32 cellular contexts compared by ENCODE assay signal in the genomic region with DNA sequence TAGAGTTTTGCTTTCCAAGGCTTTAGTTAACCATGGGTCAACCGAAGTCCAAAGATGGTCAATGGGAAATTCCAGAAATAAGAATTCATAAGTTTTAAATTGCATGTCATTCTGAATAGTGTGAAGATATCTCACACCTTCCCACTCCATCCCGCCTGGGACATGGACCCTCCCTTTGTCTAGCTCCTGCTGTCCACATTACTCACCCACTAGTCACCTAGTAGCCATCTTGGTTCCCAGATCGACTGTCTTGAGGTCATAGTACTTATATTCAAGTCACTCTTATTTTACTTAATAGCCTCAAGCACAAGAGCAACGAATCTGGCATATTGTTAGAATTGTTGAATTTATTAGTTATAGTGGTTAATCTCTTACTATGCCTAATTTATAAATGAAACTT.
"Had no signal": no experiment of that assay in that cellular context is flagged by ENCODE, and none has a peak within 500 bp of the region (broad histone marks: within the 10 kb centered on the region; RNA-seq: fewer than 3 reads in every experiment).

No MANE protein-coding gene starts in this region.

- DNase-seq: activated CD4-positive, alpha-beta memory T cell treated with anti-CD3 and anti-CD28 coated beads, Interleukin-2, amount 10 ng/mL, durations not matched to agents 7 days and 5 days; activated CD4-positive, alpha-beta T cell treated with anti-CD3 and anti-CD28 coated beads for 1 hour; activated CD4-positive, alpha-beta T cell treated with anti-CD3 and anti-CD28 coated beads, Interleukin-2, amount 10 ng/mL, durations not matched to agents 7 days and 5 days; activated CD8-positive, alpha-beta memory T cell treated with anti-CD3 and anti-CD28 coated beads, Interleukin-2, amount 50 U/mL, for 48 hours; activated gamma-delta T cell; activated naive CD4-positive, alpha-beta T cell treated with anti-CD3 and anti-CD28 coated beads, Interleukin-2, amount 10 ng/mL, durations not matched to agents 7 days and 5 days; activated naive CD8-positive, alpha-beta T cell treated with anti-CD3 and anti-CD28 coated beads, Interleukin-2, amount 10 ng/mL, durations not matched to agents 7 days and 5 days; activated T-cell treated with anti-CD3 and anti-CD28 coated beads, Interleukin-2, amount 50 U/mL, for 24 hours; colonic mucosa; effector memory CD4-positive, alpha-beta T cell; erythroblast; islet precursor cell; left ventricle myocardium inferior; mucosa of descending colon; ovary; retina; small intestine; stimulated activated CD4-positive, alpha-beta T cell treated with anti-CD3 and anti-CD28 coated beads, Interleukin-4, amount 100 ng/mL, for 24 hours; stimulated activated CD8-positive, alpha-beta memory T cell treated with anti-CD3 and anti-CD28 coated beads, Interleukin-4, amount 100 ng/mL, for 48 hours; stimulated activated naive CD8-positive, alpha-beta T cell treated with anti-CD3 and anti-CD28 coated beads, Interleukin-15, amount 100 ng/mL, for 72 hours; substantia nigra; T-helper 17 cell; uterus had no signal

- ATAC-seq: gastroesophageal sphincter; mucosa of descending colon; natural killer cell treated with Interleukin-12 subunit alpha and Interleukin-12 subunit beta and Interleukin-15 and Interleukin-18, amount 100 ng/mL, for 72 hours; sciatic nerve; stimulated activated memory B cell treated with anti-CD40 and anti-IgM and Interleukin-4, amounts not matched to agents 10 μg/mL and 1 μg/mL and 100 μg/mL, for 72 hours; stimulated activated naive CD8-positive, alpha-beta T cell treated with anti-CD3 and anti-CD28 coated beads, Interleukin-15, amount 100 ng/mL, for 72 hours; T-helper 17 cell; WTC11 had no signal

- H3K27ac ChIP-seq: breast epithelium, colonic mucosa, gastroesophageal sphincter, hepatocyte, left ventricle myocardium inferior, ovary, prostate gland, uterus had no signal

- H3K27me3 ChIP-seq: breast epithelium, colonic mucosa, gastroesophageal sphincter, hepatocyte, ovary, uterus had no signal

- H3K36me3 ChIP-seq: breast epithelium, colonic mucosa, gastroesophageal sphincter, left ventricle myocardium inferior, ovary, prostate gland, uterus had no signal

- FAIRE-seq: small intestine had no signal

- H3K4me1 ChIP-seq: breast epithelium, colonic mucosa, prostate gland, uterus had no signal

- H3K9me3 ChIP-seq: breast epithelium, colonic mucosa, gastroesophageal sphincter, left ventricle myocardium inferior, mucosa of descending colon, ovary, prostate gland, uterus had no signal

- H3K4me3 ChIP-seq: breast epithelium, colonic mucosa, gastroesophageal sphincter, hepatocyte, left ventricle myocardium inferior, lung, mucosa of descending colon, ovary, prostate gland, uterus had no signal
